ENCODE assay signal across 1 cellular context in genomic region chr1:228014235-228014930, GRCh38.
A peak's percentile ranks its signal among the peaks of the same experiment; 100 is the strongest.
TF ChIP-seq lines count a peak whose summit lies in the region.

No MANE protein-coding gene starts in this region.

TF ChIP-seq in HEK293, 187 proteins besides CTCF, POLR2A, EP300 and RAD21 (continued from another document):
- TF ChIP-seq ZBTB44 (tag by site-specific recombination; IDR thresholded peaks at IDR 0.05): no peak
- no peak for TF ChIP-seq ZNF416 (tag by site-specific recombination; IDR thresholded peaks at IDR 0.05)
- no peak for TF ChIP-seq ZNF837 (tag by site-specific recombination; IDR thresholded peaks at IDR 0.05)
- TF ChIP-seq ZNF626 (tag by site-specific recombination; IDR thresholded peaks at IDR 0.05): no peak
- no peak for TF ChIP-seq ZBTB11 (tag by site-specific recombination; conservative IDR thresholded peaks at IDR 0.05; ENCODE audit: low read depth)
- no peak for TF ChIP-seq OVOL3 (tag by site-specific recombination; IDR thresholded peaks at IDR 0.05)
- no peak for TF ChIP-seq INSM2 (tag by site-specific recombination; IDR thresholded peaks at IDR 0.05)
- no peak for TF ChIP-seq ZNF335 (tag by site-specific recombination; conservative IDR thresholded peaks at IDR 0.05)
- TF ChIP-seq EGR2 (tag by site-specific recombination; IDR thresholded peaks at IDR 0.05; ENCODE audit: low read depth): 0 out of 2 replicates have a peak, but pooled peaks have one; percentile 29
- no peak for TF ChIP-seq ZNF354C (tag by site-specific recombination; IDR thresholded peaks at IDR 0.05; ENCODE audit: borderline replicate concordance, low read depth)
- no peak for TF ChIP-seq ZNF169 (tag by site-specific recombination; IDR thresholded peaks at IDR 0.05)
- TF ChIP-seq YY2 (tag by site-specific recombination; IDR thresholded peaks at IDR 0.05): 0 out of 2 replicates have a peak, but pooled peaks have one; percentile 24
- no peak for TF ChIP-seq IKZF3 (tag by site-specific recombination; IDR thresholded peaks at IDR 0.05)
- TF ChIP-seq ZNF473 (tag by site-specific recombination; IDR thresholded peaks at IDR 0.05): no peak
- TF ChIP-seq SCRT1 (tag by site-specific recombination; IDR thresholded peaks at IDR 0.05; ENCODE audit: borderline replicate concordance): no peak
- TF ChIP-seq SCRT2 (tag by site-specific recombination; IDR thresholded peaks at IDR 0.05): no peak
- TF ChIP-seq ZNF585B (tag by site-specific recombination; IDR thresholded peaks at IDR 0.05): no peak
- no peak for TF ChIP-seq PRDM6 (tag by site-specific recombination; IDR thresholded peaks at IDR 0.05)
- no peak for TF ChIP-seq RBAK (tag by site-specific recombination; IDR thresholded peaks at IDR 0.05)
- TF ChIP-seq ZNF423 (tag by site-specific recombination; IDR thresholded peaks at IDR 0.05): no peak
- no peak for TF ChIP-seq ZNF830 (tag by site-specific recombination; IDR thresholded peaks at IDR 0.05; ENCODE audit: low read depth)
- TF ChIP-seq ZNF571 (tag by site-specific recombination; IDR thresholded peaks at IDR 0.05): no peak
- TF ChIP-seq ZNF518A (tag by site-specific recombination; conservative IDR thresholded peaks at IDR 0.05; ENCODE audit: low read depth): no peak
- TF ChIP-seq ZNF132 (tag by site-specific recombination; IDR thresholded peaks at IDR 0.05; ENCODE audit: borderline replicate concordance): no peak
- no peak for TF ChIP-seq SP2 (tag by site-specific recombination; IDR thresholded peaks at IDR 0.05)
- TF ChIP-seq ZNF157 (tag by site-specific recombination; IDR thresholded peaks at IDR 0.05): no peak
- no peak for TF ChIP-seq ZNF747 (tag by site-specific recombination; IDR thresholded peaks at IDR 0.05)
- no peak for TF ChIP-seq ZNF266 (tag by site-specific recombination; IDR thresholded peaks at IDR 0.05; ENCODE audit: low read depth)
- no peak for TF ChIP-seq ZNF530 (tag by site-specific recombination; IDR thresholded peaks at IDR 0.05; ENCODE audit: low read depth)
- TF ChIP-seq ZNF548 (tag by site-specific recombination; IDR thresholded peaks at IDR 0.05): no peak
- peak; percentile 50 for TF ChIP-seq ZFHX2 (tag by site-specific recombination; conservative IDR thresholded peaks at IDR 0.05)
